In genomic region chr21:38989745-38990423, GRCh38 we compare ENCODE assay signal across 1 cellular context.
TF ChIP-seq lines count a peak whose summit lies in the region.

No MANE protein-coding gene starts in this region.

TF ChIP-seq in HepG2, 621 proteins besides CTCF, POLR2A, EP300 and RAD21 (continued from another document and continues in another):
- TF ChIP-seq ZBED4 (CRISPR knock-in tag; IDR thresholded peaks at IDR 0.05; ENCODE audit: borderline replicate concordance) (no peak), ZNF580 (CRISPR knock-in tag; IDR thresholded peaks at IDR 0.05; ENCODE audit: borderline replicate concordance, low read depth) (peak; percentile 30; the same call in 1 of the 2 replicates), ZC3H4 (CRISPR knock-in tag; IDR thresholded peaks at IDR 0.05; ENCODE audit: borderline replicate concordance) (no peak; the same call in 1 of the 2 replicates), ZNF224 (CRISPR knock-in tag; IDR thresholded peaks at IDR 0.05) (0 out of 2 replicates have a peak, but pooled peaks have one; percentile 53), PHF21A (CRISPR knock-in tag; IDR thresholded peaks at IDR 0.05) (peak; percentile 94), ZNF674 (CRISPR knock-in tag; IDR thresholded peaks at IDR 0.05; ENCODE audit: low read depth) (no peak), ZSCAN31 (CRISPR knock-in tag; IDR thresholded peaks at IDR 0.05; ENCODE audit: low read depth) (peak; percentile 81; the same call in 1 of the 2 replicates), RXRB (CRISPR knock-in tag; IDR thresholded peaks at IDR 0.05; ENCODE audit: borderline replicate concordance) (peak; percentile 90), MAZ (IDR thresholded peaks at IDR 0.05; ENCODE audit: borderline replicate concordance, low read depth, low read length) (no peak), MAZ (CRISPR knock-in tag; IDR thresholded peaks at IDR 0.05; ENCODE audit: low read depth) (no peak), ZNF431 (CRISPR knock-in tag; IDR thresholded peaks at IDR 0.05; ENCODE audit: borderline replicate concordance, low read depth) (peak; percentile 87), JDP2 (CRISPR knock-in tag; IDR thresholded peaks at IDR 0.05; ENCODE audit: borderline replicate concordance) (no peak), HNF1A (IDR thresholded peaks at IDR 0.05; ENCODE audit: low read depth) (no peak; the same call in 1 of the 2 replicates), HNF1A (CRISPR knock-in tag; IDR thresholded peaks at IDR 0.05; ENCODE audit: borderline replicate concordance) (no peak), ZNF383 (CRISPR knock-in tag; IDR thresholded peaks at IDR 0.05; ENCODE audit: borderline replicate concordance) (no peak), THRA (CRISPR knock-in tag; IDR thresholded peaks at IDR 0.05; ENCODE audit: borderline replicate concordance) (peak; percentile 47; the same call in 1 of the 2 replicates), ZFP1 (CRISPR knock-in tag; IDR thresholded peaks at IDR 0.05) (no peak), HES4 (CRISPR knock-in tag; IDR thresholded peaks at IDR 0.05; ENCODE audit: borderline replicate concordance) (no peak), ZNF317 (CRISPR knock-in tag; IDR thresholded peaks at IDR 0.05) (peak; percentile 71; the same call in 1 of the 2 replicates), ZBTB20 (CRISPR knock-in tag; IDR thresholded peaks at IDR 0.05; ENCODE audit: borderline replicate concordance, low read depth) (peak; percentile 20; the same call in 1 of the 2 replicates), SSRP1 (CRISPR knock-in tag; IDR thresholded peaks at IDR 0.05) (0 out of 2 replicates have a peak, but pooled peaks have one; percentile 70), NFYC (CRISPR knock-in tag; IDR thresholded peaks at IDR 0.05) (no peak), ZBTB7A (CRISPR knock-in tag; IDR thresholded peaks at IDR 0.05) (peak; percentile 84; the same call in 1 of the 2 replicates), ZNF775 (CRISPR knock-in tag; IDR thresholded peaks at IDR 0.05; ENCODE audit: borderline replicate concordance) (no peak), DZIP1 (CRISPR knock-in tag; IDR thresholded peaks at IDR 0.05) (0 out of 2 replicates have a peak, but pooled peaks have one; percentile 73), MED13 (CRISPR knock-in tag; IDR thresholded peaks at IDR 0.05) (no peak), ZNF230 (CRISPR knock-in tag; IDR thresholded peaks at IDR 0.05) (peak; percentile 57; the same call in 1 of the 2 replicates), ZXDC (CRISPR knock-in tag; IDR thresholded peaks at IDR 0.05) (no peak), ZMYM4 (CRISPR knock-in tag; IDR thresholded peaks at IDR 0.05) (peak; percentile 71; the same call in 1 of the 2 replicates), ZNF552 (CRISPR knock-in tag; IDR thresholded peaks at IDR 0.05; ENCODE audit: borderline replicate concordance) (no peak), ZNF282 (IDR thresholded peaks at IDR 0.05; ENCODE audit: partially characterized antibody) (no peak), ZNF382 (CRISPR knock-in tag; IDR thresholded peaks at IDR 0.05; ENCODE audit: borderline replicate concordance) (no peak), ZNF619 (CRISPR knock-in tag; IDR thresholded peaks at IDR 0.05) (no peak), SRF (IDR thresholded peaks at IDR 0.05; ENCODE audit: low read depth, low read length) (no peak), ELF3 (CRISPR knock-in tag; IDR thresholded peaks at IDR 0.05) (peak; percentile 75; the same call in 1 of the 2 replicates)
- TF ChIP-seq, protein P1, sequence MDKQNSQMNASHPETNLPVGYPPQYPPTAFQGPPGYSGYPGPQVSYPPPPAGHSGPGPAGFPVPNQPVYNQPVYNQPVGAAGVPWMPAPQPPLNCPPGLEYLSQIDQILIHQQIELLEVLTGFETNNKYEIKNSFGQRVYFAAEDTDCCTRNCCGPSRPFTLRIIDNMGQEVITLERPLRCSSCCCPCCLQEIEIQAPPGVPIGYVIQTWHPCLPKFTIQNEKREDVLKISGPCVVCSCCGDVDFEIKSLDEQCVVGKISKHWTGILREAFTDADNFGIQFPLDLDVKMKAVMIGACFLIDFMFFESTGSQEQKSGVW (CRISPR knock-in tag; IDR thresholded peaks at IDR 0.05; ENCODE audit: borderline replicate concordance): no peak
- TF ChIP-seq, protein P2, sequence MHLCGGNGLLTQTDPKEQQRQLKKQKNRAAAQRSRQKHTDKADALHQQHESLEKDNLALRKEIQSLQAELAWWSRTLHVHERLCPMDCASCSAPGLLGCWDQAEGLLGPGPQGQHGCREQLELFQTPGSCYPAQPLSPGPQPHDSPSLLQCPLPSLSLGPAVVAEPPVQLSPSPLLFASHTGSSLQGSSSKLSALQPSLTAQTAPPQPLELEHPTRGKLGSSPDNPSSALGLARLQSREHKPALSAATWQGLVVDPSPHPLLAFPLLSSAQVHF (CRISPR knock-in tag; IDR thresholded peaks at IDR 0.05): no peak; the same call in 1 of the 2 replicates
- TF ChIP-seq, protein P3, sequence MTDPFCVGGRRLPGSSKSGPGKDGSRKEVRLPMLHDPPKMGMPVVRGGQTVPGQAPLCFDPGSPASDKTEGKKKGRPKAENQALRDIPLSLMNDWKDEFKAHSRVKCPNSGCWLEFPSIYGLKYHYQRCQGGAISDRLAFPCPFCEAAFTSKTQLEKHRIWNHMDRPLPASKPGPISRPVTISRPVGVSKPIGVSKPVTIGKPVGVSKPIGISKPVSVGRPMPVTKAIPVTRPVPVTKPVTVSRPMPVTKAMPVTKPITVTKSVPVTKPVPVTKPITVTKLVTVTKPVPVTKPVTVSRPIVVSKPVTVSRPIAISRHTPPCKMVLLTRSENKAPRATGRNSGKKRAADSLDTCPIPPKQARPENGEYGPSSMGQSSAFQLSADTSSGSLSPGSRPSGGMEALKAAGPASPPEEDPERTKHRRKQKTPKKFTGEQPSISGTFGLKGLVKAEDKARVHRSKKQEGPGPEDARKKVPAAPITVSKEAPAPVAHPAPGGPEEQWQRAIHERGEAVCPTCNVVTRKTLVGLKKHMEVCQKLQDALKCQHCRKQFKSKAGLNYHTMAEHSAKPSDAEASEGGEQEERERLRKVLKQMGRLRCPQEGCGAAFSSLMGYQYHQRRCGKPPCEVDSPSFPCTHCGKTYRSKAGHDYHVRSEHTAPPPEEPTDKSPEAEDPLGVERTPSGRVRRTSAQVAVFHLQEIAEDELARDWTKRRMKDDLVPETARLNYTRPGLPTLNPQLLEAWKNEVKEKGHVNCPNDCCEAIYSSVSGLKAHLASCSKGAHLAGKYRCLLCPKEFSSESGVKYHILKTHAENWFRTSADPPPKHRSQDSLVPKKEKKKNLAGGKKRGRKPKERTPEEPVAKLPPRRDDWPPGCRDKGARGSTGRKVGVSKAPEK (CRISPR knock-in tag; IDR thresholded peaks at IDR 0.05; ENCODE audit: borderline replicate concordance): no peak
- TF ChIP-seq, protein P4, sequence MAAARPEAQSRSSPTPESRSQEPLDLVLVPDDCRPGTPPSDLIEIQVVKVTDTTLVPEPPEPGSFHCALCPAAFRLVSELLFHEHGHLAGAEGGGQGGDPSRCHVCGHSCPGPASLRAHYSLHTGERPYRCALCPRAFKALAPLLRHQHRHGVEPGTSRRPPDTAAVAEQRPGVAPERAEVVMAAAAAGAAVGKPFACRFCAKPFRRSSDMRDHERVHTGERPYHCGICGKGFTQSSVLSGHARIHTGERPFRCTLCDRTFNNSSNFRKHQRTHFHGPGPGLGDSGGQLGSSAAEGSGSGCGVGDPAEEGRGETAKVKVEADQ (CRISPR knock-in tag; IDR thresholded peaks at IDR 0.05; ENCODE audit: borderline replicate concordance): no peak
